8 cellular contexts compared by ENCODE assay signal in the genomic region with DNA sequence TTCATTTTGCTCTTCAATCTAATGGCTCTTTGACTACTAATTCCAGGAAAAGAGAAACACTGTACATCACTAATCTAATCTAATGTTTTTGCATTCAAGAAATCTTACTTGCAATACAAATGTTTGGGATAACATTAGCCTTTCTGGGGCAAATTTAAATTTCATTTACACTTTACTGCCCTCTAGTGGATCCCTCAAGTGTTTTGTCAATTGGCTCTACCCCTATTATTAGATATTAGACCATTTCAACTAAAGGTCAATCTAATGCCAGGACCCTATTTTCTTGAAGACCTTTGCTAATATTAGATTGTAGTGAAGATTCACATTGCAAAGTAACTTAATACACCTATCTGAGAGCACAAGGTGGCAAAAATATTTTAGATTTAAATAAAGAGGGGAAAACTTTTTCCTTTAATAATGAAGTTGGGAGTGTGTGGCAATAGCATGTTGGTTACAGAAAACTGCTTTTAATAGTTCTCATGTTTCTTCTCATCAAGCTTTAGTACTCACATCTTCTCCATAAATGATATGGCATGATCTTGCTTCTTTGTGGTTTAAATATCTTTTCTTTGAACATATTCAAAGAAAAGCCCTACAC. TPM values are rescaled to one million over a fixed set of nuclear protein-coding genes. Genes with fewer than 3 reads are reported as not detected.
DNase-seq lines count a peak whose midpoint lies in the region; TF ChIP-seq lines count a peak whose summit lies in the region.

No MANE protein-coding gene starts in this region.

- H3K27me3 Mint-ChIP-seq in neural progenitor cell (ENCODE audit: insufficient read depth, low read depth) = peaks cover 17% of the 10 kb centered on the region

- H3K79me2 ChIP-seq in neural progenitor cell (ENCODE audit: low read depth) = no peaks in the 10 kb centered on the region

- H3F3A ChIP-seq in neural progenitor cell (ENCODE audit: low read depth) = peaks cover 18% of the 10 kb centered on the region

- no peak overlapping the region for H2AFZ ChIP-seq in neural progenitor cell (replicated peaks)

- H3K27ac ChIP-seq in right atrium auricular region (no peak overlapping the region), coronary artery (no peak overlapping the region), neural progenitor cell (no peak overlapping the region)
- no peak overlapping the region for H3K27ac ChIP-seq in effector memory CD4-positive, alpha-beta T cell (ENCODE audit: insufficient read depth, low read length, poor library complexity, severe bottlenecking)

- H3K9me3 ChIP-seq in right atrium auricular region (no peaks in the 10 kb centered on the region), neural progenitor cell (ENCODE audit: low read depth) (no peaks in the 10 kb centered on the region)
- no peaks in the 10 kb centered on the region for H3K9me3 ChIP-seq in effector memory CD4-positive, alpha-beta T cell (ENCODE audit: control insufficient read depth, low read length)

- H3K9me3 Mint-ChIP-seq in neural progenitor cell = no peaks in the 10 kb centered on the region

- peaks cover 0 to 18% of the 10 kb centered on the region in 2 donors for H3K4me1 ChIP-seq in right atrium auricular region
- peaks cover 12% of the 10 kb centered on the region for H3K4me1 ChIP-seq in neural progenitor cell
- peaks cover 13% of the 10 kb centered on the region for H3K4me1 ChIP-seq in effector memory CD4-positive, alpha-beta T cell (ENCODE audit: control insufficient read depth, insufficient read depth, low read length, poor library complexity, severe bottlenecking)

- H3K4me3 ChIP-seq in right atrium auricular region (no peak overlapping the region), coronary artery (no peak overlapping the region), neural progenitor cell (no peak overlapping the region)
- H3K4me3 ChIP-seq in effector memory CD4-positive, alpha-beta T cell (ENCODE audit: insufficient read depth, low read depth, low read length, poor library complexity, severe bottlenecking) = no peak overlapping the region

- H4K20me1 ChIP-seq in neural progenitor cell (ENCODE audit: low read depth) = peaks cover 14% of the 10 kb centered on the region

- no peak overlapping the region for H3K9ac ChIP-seq in neural progenitor cell

- no peak overlapping the region for H3K4me3 Mint-ChIP-seq in neural progenitor cell

- DNase-seq in right atrium auricular region (ENCODE audit: low spot score) = no peak
- no peak for DNase-seq in cardiac septum (ENCODE audit: low spot score)
- DNase-seq in NCI-H774 (lab: John Stamatoyannopoulos, UW) = peak; percentile 29
- no peak for DNase-seq in coronary artery (ENCODE audit: low spot score)
- DNase-seq in neural progenitor cell (ENCODE audit: low spot score) = peak; percentile 56
- DNase-seq in T1000 (lab: John Stamatoyannopoulos, UW) = no peak
- DNase-seq in effector memory CD4-positive, alpha-beta T cell = no peak
- DNase-seq in putamen (ENCODE audit: low spot score) = no peak

- H3K27ac Mint-ChIP-seq in neural progenitor cell = no peak overlapping the region

- peaks cover 11% of the 10 kb centered on the region for H3K4me1 Mint-ChIP-seq in neural progenitor cell

- H3K36me3 ChIP-seq in right atrium auricular region = no peaks in the 10 kb centered on the region
- H3K36me3 ChIP-seq in neural progenitor cell = no peaks in the 10 kb centered on the region
- H3K36me3 ChIP-seq in effector memory CD4-positive, alpha-beta T cell (ENCODE audit: control insufficient read depth, insufficient read depth, low read length) = no peaks in the 10 kb centered on the region

- no peaks in the 10 kb centered on the region for H3K27me3 ChIP-seq in right atrium auricular region
- peaks cover 44% of the 10 kb centered on the region for H3K27me3 ChIP-seq in neural progenitor cell
- no peaks in the 10 kb centered on the region for H3K27me3 ChIP-seq in effector memory CD4-positive, alpha-beta T cell (replicated peaks; ENCODE audit: control insufficient read depth, insufficient read depth, low read length, poor library complexity, severe bottlenecking)

- H3K36me3 Mint-ChIP-seq in neural progenitor cell = no peaks in the 10 kb centered on the region

- TF ChIP-seq CTCF in right atrium auricular region (IDR thresholded peaks at IDR 0.05) = peak; percentile 38 to 80
- peak; percentile 54 for TF ChIP-seq CTCF in coronary artery (IDR thresholded peaks at IDR 0.05)
- TF ChIP-seq CTCF in neural progenitor cell (IDR thresholded peaks at IDR 0.05) = peak; percentile 81

- intact Hi-C loops in cardiac septum (cut with DNase I) = no loop called here

- H3K4me2 ChIP-seq in neural progenitor cell = no peak overlapping the region

RNA-seq across cellular contexts. Expression of gene C2CD4A, which starts 5.0 kb away (rescaled TPM):
- under 1 TPM in 1 of 2 donors, not detected in 1; 0.16 TPM for total RNA-seq in right atrium auricular region
- 0.05 TPM for total RNA-seq in cardiac septum
- total RNA-seq in neural progenitor cell (ENCODE audit: low replicate concordance) = not detected in 2 replicates

RNA-seq across cellular contexts. Expression of gene VPS13C, which starts 11.6 kb away (rescaled TPM):
- total RNA-seq in right atrium auricular region (10 to 100 TPM; 30.3 to 41.9 TPM), cardiac septum (35.2 TPM), neural progenitor cell (ENCODE audit: low replicate concordance) (31.9 and 51.6 TPM in 2 replicates)

Comparison
In these comparisons a context has a peak if more than half of its experiments do, and no peak if none do; other contexts are left out.
1. DNase-seq: peak in NCI-H774 (single experiment) and neural progenitor cell (single experiment); none in right atrium auricular region (single experiment), cardiac septum (single experiment), coronary artery (single experiment), T1000 (single experiment), effector memory CD4-positive, alpha-beta T cell (0 of 3) and putamen (single experiment).
2. Peak in every context shown above with its lines, with median percentiles within 50 percentile points of each other: CTCF ChIP-seq.